ENCODE assay signal across 14 cellular contexts in genomic region chr6:107741191-107741680, GRCh38.
DNase-seq lines count a peak whose midpoint lies in the region; ATAC-seq and TF ChIP-seq lines count a peak whose summit lies in the region.
"Had no signal": no experiment of that assay in that cellular context is flagged by ENCODE, and none has a peak within 500 bp of the region (broad histone marks: within the 10 kb centered on the region; RNA-seq: fewer than 3 reads in every experiment).

No MANE protein-coding gene starts in this region.

- peaks cover 52% of the 10 kb centered on the region for H3K4me1 Mint-ChIP-seq in activated T-helper 1 cell treated with anti-CD3 and anti-CD28 coated beads, Interleukin-12 subunit alpha, Interleukin-12 subunit beta, Interleukin-2, Interleukin-4 antibody, amounts not matched to agents 30 ng/mL and 10 ng/mL and 1 ng/mL, durations not matched to agents 14 hours and 24 hours and 36 hours (ENCODE audit: low read depth)
- H3K4me1 Mint-ChIP-seq in naive thymus-derived CD4-positive, alpha-beta T cell, result peaks cover 41 to 90% (median 80%) of the 10 kb centered on the region in 7 donors

- H3K36me3 ChIP-seq in BLaER1, result no peaks in the 10 kb centered on the region
- peaks cover 0 to 39% (median 14%) of the 10 kb centered on the region in 3 experiments for H3K36me3 ChIP-seq in naive thymus-derived CD4-positive, alpha-beta T cell (ENCODE audit: control insufficient read depth in 2 of 3, insufficient read depth in 3 of 3, low read length in 3 of 3)
- H3K36me3 ChIP-seq: prostate gland had no signal

- ATAC-seq in GM19035 (IDR thresholded peaks at IDR 0.05; ENCODE audit: unreplicated experiment) (peak; percentile 38), SK-N-SH treated with all-trans-retinoic acid at 6 μM for 48 hours (no peak), HG03139 (IDR thresholded peaks at IDR 0.05; ENCODE audit: unreplicated experiment) (no peak)
- peak; percentile 23 for ATAC-seq in naive thymus-derived CD4-positive, alpha-beta T cell

- H3K9me3 Mint-ChIP-seq in activated T-helper 1 cell treated with anti-CD3 and anti-CD28 coated beads, Interleukin-12 subunit alpha, Interleukin-12 subunit beta, Interleukin-2, Interleukin-4 antibody, amounts not matched to agents 30 ng/mL and 10 ng/mL and 1 ng/mL, durations not matched to agents 14 hours and 24 hours and 36 hours, result no peaks in the 10 kb centered on the region
- peaks cover 0 to 16% (median 3%) of the 10 kb centered on the region in 11 donors for H3K9me3 Mint-ChIP-seq in naive thymus-derived CD4-positive, alpha-beta T cell
- H3K9me3 Mint-ChIP-seq: H9 had no signal

- 0 out of 2 replicates have a peak overlapping the region, but pooled peaks have one; percentile 13 for H3K4me3 ChIP-seq in BLaER1
- peak overlapping the region; percentile 48 for H3K4me3 ChIP-seq in naive thymus-derived CD4-positive, alpha-beta T cell (ENCODE audit: low read length)
- H3K4me3 ChIP-seq: lung, prostate gland had no signal

- peak overlapping the region; percentile 33 for H3K27ac ChIP-seq in BLaER1
- H3K27ac ChIP-seq in naive thymus-derived CD4-positive, alpha-beta T cell (ENCODE audit: low read depth, low read length), result peak overlapping the region; percentile 73
- H3K27ac ChIP-seq: prostate gland had no signal

- H3K27ac Mint-ChIP-seq in activated T-helper 1 cell treated with anti-CD3 and anti-CD28 coated beads, Interleukin-12 subunit alpha, Interleukin-12 subunit beta, Interleukin-2, Interleukin-4 antibody, amounts not matched to agents 30 ng/mL and 10 ng/mL and 1 ng/mL, durations not matched to agents 14 hours and 24 hours and 36 hours, result peak overlapping the region; percentile 56
- peak overlapping the region; percentile 85 to 98 (median 95) for H3K27ac Mint-ChIP-seq in naive thymus-derived CD4-positive, alpha-beta T cell
- H3K27ac Mint-ChIP-seq: H9 had no signal

- H3K9ac ChIP-seq in BLaER1, result peak overlapping the region; percentile 42; the same call in 1 of the 2 replicates

- H3K9me3 ChIP-seq in BLaER1, result no peaks in the 10 kb centered on the region
- no peaks in the 10 kb centered on the region for H3K9me3 ChIP-seq in naive thymus-derived CD4-positive, alpha-beta T cell (ENCODE audit: control insufficient read depth in 2 of 3, low read length in 3 of 3)
- H3K9me3 ChIP-seq: prostate gland had no signal

- H3K27me3 ChIP-seq in BLaER1, result no peaks in the 10 kb centered on the region
- no peaks in the 10 kb centered on the region for H3K27me3 ChIP-seq in naive thymus-derived CD4-positive, alpha-beta T cell (ENCODE audit: control insufficient read depth in 2 of 2, insufficient read depth in 2 of 2, low read length in 2 of 2)

- H3K4me3 Mint-ChIP-seq in activated T-helper 1 cell treated with anti-CD3 and anti-CD28 coated beads, Interleukin-12 subunit alpha, Interleukin-12 subunit beta, Interleukin-2, Interleukin-4 antibody, amounts not matched to agents 30 ng/mL and 10 ng/mL and 1 ng/mL, durations not matched to agents 14 hours and 24 hours and 36 hours, result peak overlapping the region; percentile 51
- peak overlapping the region; percentile 72 to 90 (median 82) for H3K4me3 Mint-ChIP-seq in naive thymus-derived CD4-positive, alpha-beta T cell
- H3K4me3 Mint-ChIP-seq: H9 had no signal

- intact Hi-C loops in activated T-helper 1 cell treated with anti-CD3 and anti-CD28 coated beads, Interleukin-12 subunit alpha, Interleukin-12 subunit beta, Interleukin-2, Interleukin-4 antibody, amounts not matched to agents 30 ng/mL and 10 ng/mL and 1 ng/mL, durations not matched to agents 14 hours and 24 hours and 36 hours (cut with micrococcal nuclease), result loop anchor here (1.0 kb wide), 1 partner anchor 12 kb away; no protein-coding TSS in a partner anchor
- intact Hi-C loops in naive thymus-derived CD4-positive, alpha-beta T cell (cut with micrococcal nuclease), result loop anchor here in 1 of 2 donors (1.0 to 2.0 kb wide), 3 partner anchors 11 to 45 kb away; no protein-coding TSS in a partner anchor

- H3K4me1 ChIP-seq in BLaER1, result peaks cover 54% of the 10 kb centered on the region
- H3K4me1 ChIP-seq in naive thymus-derived CD4-positive, alpha-beta T cell (ENCODE audit: control insufficient read depth in 2 of 2, insufficient read depth in 2 of 2, low read length in 2 of 2), result peaks cover 48 to 59% of the 10 kb centered on the region in 2 donors
- H3K4me1 ChIP-seq: prostate gland had no signal

- peaks cover 4% of the 10 kb centered on the region for H3K27me3 Mint-ChIP-seq in activated T-helper 1 cell treated with anti-CD3 and anti-CD28 coated beads, Interleukin-12 subunit alpha, Interleukin-12 subunit beta, Interleukin-2, Interleukin-4 antibody, amounts not matched to agents 30 ng/mL and 10 ng/mL and 1 ng/mL, durations not matched to agents 14 hours and 24 hours and 36 hours (ENCODE audit: insufficient read depth)
- no peaks in the 10 kb centered on the region for H3K27me3 Mint-ChIP-seq in naive thymus-derived CD4-positive, alpha-beta T cell

- POLR2A ChIA-PET in naive thymus-derived CD4-positive, alpha-beta T cell (lab: Charles Lee), result interaction anchor here (0.7 to 8.7 kb wide), 11 partner anchors 10 to 107 kb away, joined by 3 to 140 read pairs (median 8); partner anchors contain the start of gene SCML4

- H3K4me2 ChIP-seq in BLaER1, result peak overlapping the region; percentile 78

- H3K36me3 Mint-ChIP-seq in activated T-helper 1 cell treated with anti-CD3 and anti-CD28 coated beads, Interleukin-12 subunit alpha, Interleukin-12 subunit beta, Interleukin-2, Interleukin-4 antibody, amounts not matched to agents 30 ng/mL and 10 ng/mL and 1 ng/mL, durations not matched to agents 14 hours and 24 hours and 36 hours (ENCODE audit: low read depth), result peaks cover 24% of the 10 kb centered on the region
- H3K36me3 Mint-ChIP-seq in naive thymus-derived CD4-positive, alpha-beta T cell, result peaks cover 35 to 67% (median 59%) of the 10 kb centered on the region in 5 donors

- no peak for DNase-seq in activated T-helper 1 cell treated with anti-CD3 and anti-CD28 coated beads, Interleukin-12 subunit alpha, Interleukin-12 subunit beta, Interleukin-2, Interleukin-4 antibody, amounts not matched to agents 30 ng/mL and 10 ng/mL and 1 ng/mL, durations not matched to agents 14 hours and 24 hours and 36 hours (ENCODE audit: low spot score)
- peak in 2 of 9 donors; percentile 25 to 39 for DNase-seq in naive thymus-derived CD4-positive, alpha-beta T cell
- DNase-seq in NCI-H2227 treated with DMSO at 0.1 percent for 48 hours (lab: John Stamatoyannopoulos, UW) (no peak), NOMO-1 treated with dmso at 0.1 percent for 144 hours (lab: John Stamatoyannopoulos, UW; ENCODE audit: unreplicated experiment) (no peak)
- DNase-seq: H9, hypothalamus, NCI-H1694 treated with DMSO at 0.1 percent for 48 hours, SW 1271 had no signal

- CTCF ChIA-PET in naive thymus-derived CD4-positive, alpha-beta T cell (lab: Charles Lee), result interaction anchor here (0.7 to 4.6 kb wide), 10 partner anchors 9 to 106 kb away, joined by 3 to 34 read pairs (median 5); no protein-coding TSS in a partner anchor

- no peaks in the 10 kb centered on the region for H4K20me1 ChIP-seq in BLaER1

TF ChIP-seq in SK-N-SH treated with all-trans-retinoic acid at 6 μM for 48 hours, 23 proteins besides CTCF, POLR2A, EP300 and RAD21:
- TF ChIP-seq PPARA (CRISPR knock-in tag; IDR thresholded peaks at IDR 0.05; ENCODE audit: borderline replicate concordance) (no peak), OSR1 (CRISPR knock-in tag; IDR thresholded peaks at IDR 0.05) (no peak), ZNF70 (CRISPR knock-in tag; IDR thresholded peaks at IDR 0.05) (no peak), ZNF8 (CRISPR knock-in tag; IDR thresholded peaks at IDR 0.05) (no peak), ZNF565 (CRISPR knock-in tag; conservative IDR thresholded peaks at IDR 0.05; ENCODE audit: low read depth) (no peak), ISL1 (CRISPR knock-in tag; IDR thresholded peaks at IDR 0.05) (no peak)
- TF ChIP-seq, protein P1, sequence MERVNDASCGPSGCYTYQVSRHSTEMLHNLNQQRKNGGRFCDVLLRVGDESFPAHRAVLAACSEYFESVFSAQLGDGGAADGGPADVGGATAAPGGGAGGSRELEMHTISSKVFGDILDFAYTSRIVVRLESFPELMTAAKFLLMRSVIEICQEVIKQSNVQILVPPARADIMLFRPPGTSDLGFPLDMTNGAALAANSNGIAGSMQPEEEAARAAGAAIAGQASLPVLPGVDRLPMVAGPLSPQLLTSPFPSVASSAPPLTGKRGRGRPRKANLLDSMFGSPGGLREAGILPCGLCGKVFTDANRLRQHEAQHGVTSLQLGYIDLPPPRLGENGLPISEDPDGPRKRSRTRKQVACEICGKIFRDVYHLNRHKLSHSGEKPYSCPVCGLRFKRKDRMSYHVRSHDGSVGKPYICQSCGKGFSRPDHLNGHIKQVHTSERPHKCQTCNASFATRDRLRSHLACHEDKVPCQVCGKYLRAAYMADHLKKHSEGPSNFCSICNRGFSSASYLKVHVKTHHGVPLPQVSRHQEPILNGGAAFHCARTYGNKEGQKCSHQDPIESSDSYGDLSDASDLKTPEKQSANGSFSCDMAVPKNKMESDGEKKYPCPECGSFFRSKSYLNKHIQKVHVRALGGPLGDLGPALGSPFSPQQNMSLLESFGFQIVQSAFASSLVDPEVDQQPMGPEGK (CRISPR knock-in tag; IDR thresholded peaks at IDR 0.05; ENCODE audit: borderline replicate concordance), result no peak

Comparison
In these comparisons a context has a peak if more than half of its experiments do, and no peak if none do; other contexts are left out.
1. ATAC-seq: peak in GM19035 (single experiment) and naive thymus-derived CD4-positive, alpha-beta T cell (single experiment); none in SK-N-SH treated with all-trans-retinoic acid at 6 μM for 48 hours (single experiment) and HG03139 (single experiment).